ENCODE assay signal across 13 cellular contexts in genomic region chr3:105862217-105862616, GRCh38. TPM values are rescaled to one million over a fixed set of nuclear protein-coding genes. Genes with fewer than 3 reads are reported as not detected.
DNase-seq lines count a peak whose midpoint lies in the region; ATAC-seq lines count a peak whose summit lies in the region.
"Had no signal": no experiment of that assay in that cellular context is flagged by ENCODE, and none has a peak within 500 bp of the region (broad histone marks: within the 10 kb centered on the region; RNA-seq: fewer than 3 reads in every experiment).

No MANE protein-coding gene starts in this region.

- H3K36me3 ChIP-seq in BLaER1 treated with 17β-estradiol and CSF1 and Interleukin-3, amounts not matched to agents 10 nM and 100 nM, result peaks cover 26 to 87% (median 57%) of the 10 kb centered on the region in 11 experiments

- ATAC-seq in GM19328 (IDR thresholded peaks at IDR 0.05; ENCODE audit: unreplicated experiment), result peak; percentile 76
- peak; percentile 81 for ATAC-seq in HG02884 (IDR thresholded peaks at IDR 0.05; ENCODE audit: unreplicated experiment)
- no peak for ATAC-seq in GM19324 (IDR thresholded peaks at IDR 0.05; ENCODE audit: low FRiP score, unreplicated experiment)
- ATAC-seq: left cardiac atrium had no signal

- H3K4me3 ChIP-seq in BLaER1 treated with 17β-estradiol and CSF1 and Interleukin-3, amounts not matched to agents 10 nM and 100 nM, result no peak overlapping the region

- H3K27me3 ChIP-seq in BLaER1 treated with 17β-estradiol and CSF1 and Interleukin-3, amounts not matched to agents 10 nM and 100 nM, result no peaks in the 10 kb centered on the region

- H3K9me3 ChIP-seq in BLaER1 treated with 17β-estradiol and CSF1 and Interleukin-3, amounts not matched to agents 10 nM and 100 nM (replicated peaks in 1 of 11), result no peaks in the 10 kb centered on the region

- H3K4me1 ChIP-seq in BLaER1 treated with 17β-estradiol and CSF1 and Interleukin-3, amounts not matched to agents 10 nM and 100 nM, result peaks cover 33 to 65% (median 40%) of the 10 kb centered on the region in 10 experiments

- H3K4me2 ChIP-seq in BLaER1 treated with 17β-estradiol and CSF1 and Interleukin-3, amounts not matched to agents 10 nM and 100 nM, result peak overlapping the region; percentile 15 to 62 (median 47); a peak in 21 of 22 replicates

- DNase-seq in NOMO-1 (lab: John Stamatoyannopoulos, UW; ENCODE audit: unreplicated experiment in 2 of 2), result peak; percentile 43 to 70
- no peak for DNase-seq in C1 segment of cervical spinal cord (lab: John Stamatoyannopoulos, UW)
- DNase-seq in SK-N-DZ (ENCODE audit: low spot score), result no peak
- no peak for DNase-seq in NCI-H1417 (lab: John Stamatoyannopoulos, UW)
- DNase-seq: activated naive CD4-positive, alpha-beta T cell; left cardiac atrium; NCI-H1417 treated with DMSO at 0.1 percent for 48 hours; small intestine; T-helper 1 cell had no signal

- no peak overlapping the region for H3K9ac ChIP-seq in BLaER1 treated with 17β-estradiol and CSF1 and Interleukin-3, amounts not matched to agents 10 nM and 100 nM

- no peak overlapping the region for H3K27ac ChIP-seq in BLaER1 treated with 17β-estradiol and CSF1 and Interleukin-3, amounts not matched to agents 10 nM and 100 nM

- H4K20me1 ChIP-seq in BLaER1 treated with 17β-estradiol and CSF1 and Interleukin-3, amounts not matched to agents 10 nM and 100 nM, result peaks cover 0 to 92% (median 17%) of the 10 kb centered on the region in 11 experiments; a peak in 9 of 22 replicates

RNA-seq across cellular contexts. Expression of gene CBLB, which starts 6.6 kb away (rescaled TPM):
- polyA plus RNA-seq in SK-N-DZ (2014; cell fraction: cytosol; rRNA removed), result 6.8 and 16.0 TPM in 2 replicates
- polyA plus RNA-seq in SK-N-DZ (2014; cell fraction: nucleus; rRNA removed), result 12.1 and 17.4 TPM in 2 replicates

Comparison
In these comparisons a context has a peak if more than half of its experiments do, and no peak if none do; other contexts are left out.
1. DNase-seq: peak in NOMO-1 (2 of 2); none in C1 segment of cervical spinal cord (0 of 14), SK-N-DZ (single experiment) and NCI-H1417 (0 of 3).